Comparison of ENCODE assay signal across 8 cellular contexts in genomic region chr6:89792881-89793280, GRCh38. TPM values are rescaled to one million over a fixed set of nuclear protein-coding genes. Genes with fewer than 3 reads are reported as not detected.
DNase-seq lines count a peak whose midpoint lies in the region; ATAC-seq and TF ChIP-seq lines count a peak whose summit lies in the region.

No MANE protein-coding gene starts in this region.

- peak; percentile 90 for ATAC-seq in HG02884 (IDR thresholded peaks at IDR 0.05; ENCODE audit: unreplicated experiment)
- peak; percentile 60 for ATAC-seq in memory B cell (ENCODE audit: low read depth)

- peaks cover 33% of the 10 kb centered on the region for H3K4me1 ChIP-seq in BLaER1

- peak; percentile 65; the same call in 1 of the 2 replicates for TF ChIP-seq CTCF in GM12875 (IDR thresholded peaks at IDR 0.05; ENCODE audit: borderline replicate concordance, insufficient read depth, low read depth, low read length)

- peaks cover 13% of the 10 kb centered on the region for H3K4me1 Mint-ChIP-seq in memory B cell

- peaks cover 36% of the 10 kb centered on the region for H3K36me3 Mint-ChIP-seq in memory B cell

- no peak overlapping the region for H3K27ac Mint-ChIP-seq in memory B cell

- no peak overlapping the region for H3K9ac ChIP-seq in BLaER1

- in situ Hi-C loops in T47D (cut with HindIII; ENCODE audit: low pct_unique_long_range_greater_than_20kb, low sequenced_read_pairs) = no loop called here

- H3K4me3 Mint-ChIP-seq in memory B cell = peak overlapping the region; percentile 2

- no peak overlapping the region for H3K27ac ChIP-seq in BLaER1

- H3K9me3 Mint-ChIP-seq in memory B cell = no peaks in the 10 kb centered on the region

- no peaks in the 10 kb centered on the region for H3K9me3 ChIP-seq in BLaER1

- H3K27me3 Mint-ChIP-seq in memory B cell = no peaks in the 10 kb centered on the region

- H3K4me3 ChIP-seq in BLaER1 = no peak overlapping the region
- H3K4me3 ChIP-seq in GM12875 (ENCODE audit: low read depth, low read length) = no peak overlapping the region

- peak overlapping the region; percentile 67 for H3K4me2 ChIP-seq in BLaER1

- no peaks in the 10 kb centered on the region for H3K27me3 ChIP-seq in BLaER1

- H3K36me3 ChIP-seq in BLaER1 = peaks cover 32% of the 10 kb centered on the region

- DNase-seq in NCI-H774 (lab: John Stamatoyannopoulos, UW) = peak; percentile 22
- peak; percentile 21 to 57 for DNase-seq in T47D (ENCODE audit: low read depth in 1 of 2, low spot score in 1 of 2)
- DNase-seq in memory B cell (ENCODE audit: low spot score in 2 of 2) = no peak
- DNase-seq in cerebellum (ENCODE audit: low spot score) = no peak
- no peak for DNase-seq in activated CD8-positive, alpha-beta memory T cell treated with anti-CD3 and anti-CD28 coated beads for 24 hours

- peaks cover 31% of the 10 kb centered on the region for H4K20me1 ChIP-seq in BLaER1

RNA-seq across cellular contexts. Expression of gene MDN1, which starts 26.7 kb away (rescaled TPM):
- 38.9 TPM for total RNA-seq in cerebellum

RNA-seq across cellular contexts. Expression of gene CASP8AP2, which starts 36.8 kb away (rescaled TPM):
- 36.7 TPM for total RNA-seq in cerebellum

Comparison
In these comparisons a context has a peak if more than half of its experiments do, and no peak if none do; other contexts are left out.
1. DNase-seq: peak in NCI-H774 (single experiment) and T47D (2 of 2); none in memory B cell (0 of 2), cerebellum (single experiment) and activated CD8-positive, alpha-beta memory T cell treated with anti-CD3 and anti-CD28 coated beads for 24 hours (single experiment).